ENCODE assay signal across 1 cellular context in genomic region chr6:7543761-7544424, GRCh38.
TF ChIP-seq lines count a peak whose summit lies in the region.

No MANE protein-coding gene starts in this region.

TF ChIP-seq in HEK293, 187 proteins besides CTCF, POLR2A, EP300 and RAD21 (continued from another document):
- TF ChIP-seq ZNF398 (tag by site-specific recombination; IDR thresholded peaks at IDR 0.05): no peak
- TF ChIP-seq ZNF600 (tag by site-specific recombination; IDR thresholded peaks at IDR 0.05): no peak
- TF ChIP-seq ZEB2 (tag by site-specific recombination; IDR thresholded peaks at IDR 0.05): no peak
